In genomic region chr6:111631930-111632460, GRCh38 we compare ENCODE assay signal across 2 cellular contexts.
TF ChIP-seq lines count a peak whose summit lies in the region.

No MANE protein-coding gene starts in this region.

TF ChIP-seq in HEK293, 187 proteins besides CTCF, POLR2A, EP300 and RAD21 (continued from another document and continues in another):
- peak; percentile 53 for TF ChIP-seq ZFHX2 (tag by site-specific recombination; conservative IDR thresholded peaks at IDR 0.05)
- no peak for TF ChIP-seq ZNF837 (tag by site-specific recombination; IDR thresholded peaks at IDR 0.05)
- no peak for TF ChIP-seq ZNF792 (tag by site-specific recombination; IDR thresholded peaks at IDR 0.05)
- TF ChIP-seq BCL6B (tag by site-specific recombination; IDR thresholded peaks at IDR 0.05): no peak
- TF ChIP-seq ZNF239 (tag by site-specific recombination; IDR thresholded peaks at IDR 0.05): no peak
- peak; percentile 46; the same call in 1 of the 2 replicates for TF ChIP-seq GLIS1 (tag by site-specific recombination; IDR thresholded peaks at IDR 0.05)
- TF ChIP-seq BCL11A (tag by site-specific recombination; IDR thresholded peaks at IDR 0.05; ENCODE audit: low read depth): no peak
- no peak for TF ChIP-seq ZNF132 (tag by site-specific recombination; IDR thresholded peaks at IDR 0.05; ENCODE audit: borderline replicate concordance)
- peak; percentile 77 for TF ChIP-seq ZIC2 (tag by site-specific recombination; IDR thresholded peaks at IDR 0.05)
- no peak for TF ChIP-seq ZNF660 (tag by site-specific recombination; IDR thresholded peaks at IDR 0.05)
- no peak for TF ChIP-seq ZNF148 (tag by site-specific recombination; IDR thresholded peaks at IDR 0.05; ENCODE audit: borderline replicate concordance)
- TF ChIP-seq GLIS2 (tag by site-specific recombination; IDR thresholded peaks at IDR 0.05): no peak
- peak; percentile 80 for TF ChIP-seq ZNF600 (tag by site-specific recombination; IDR thresholded peaks at IDR 0.05)
- TF ChIP-seq ZNF24 (tag by site-specific recombination; IDR thresholded peaks at IDR 0.05): peak; percentile 49; the same call in 1 of the 2 replicates
- TF ChIP-seq ZEB2 (tag by site-specific recombination; IDR thresholded peaks at IDR 0.05): 0 out of 2 replicates have a peak, but pooled peaks have one; percentile 49
- no peak for TF ChIP-seq KLF8 (tag by site-specific recombination; IDR thresholded peaks at IDR 0.05)
- TF ChIP-seq ZNF174 (tag by site-specific recombination; IDR thresholded peaks at IDR 0.05): no peak
- no peak for TF ChIP-seq ZNF654 (tag by site-specific recombination; IDR thresholded peaks at IDR 0.05; ENCODE audit: low read depth)
- peak; percentile 36; the same call in 1 of the 2 replicates for TF ChIP-seq ZNF366 (tag by site-specific recombination; conservative IDR thresholded peaks at IDR 0.05)
- TF ChIP-seq AEBP2 (tag by site-specific recombination; IDR thresholded peaks at IDR 0.05; ENCODE audit: borderline replicate concordance): no peak
- TF ChIP-seq ZNF629 (tag by site-specific recombination; IDR thresholded peaks at IDR 0.05): no peak
- no peak for TF ChIP-seq ZBTB21 (tag by site-specific recombination; IDR thresholded peaks at IDR 0.05)
- TF ChIP-seq ZNF354C (tag by site-specific recombination; IDR thresholded peaks at IDR 0.05; ENCODE audit: borderline replicate concordance, low read depth): no peak
- TF ChIP-seq ZNF341 (tag by site-specific recombination; IDR thresholded peaks at IDR 0.05; ENCODE audit: low read depth): no peak
- TF ChIP-seq ZNF16 (tag by site-specific recombination; IDR thresholded peaks at IDR 0.05; ENCODE audit: low read depth): no peak
- TF ChIP-seq ZBTB8A (tag by site-specific recombination; IDR thresholded peaks at IDR 0.05): no peak
- no peak for TF ChIP-seq ZNF423 (tag by site-specific recombination; IDR thresholded peaks at IDR 0.05)
- no peak for TF ChIP-seq ZNF791 (tag by site-specific recombination; IDR thresholded peaks at IDR 0.05)
- TF ChIP-seq ZBTB49 (tag by site-specific recombination; IDR thresholded peaks at IDR 0.05; ENCODE audit: low read depth): no peak
- no peak for TF ChIP-seq OSR2 (tag by site-specific recombination; IDR thresholded peaks at IDR 0.05)
- no peak for TF ChIP-seq GFI1B (tag by site-specific recombination; IDR thresholded peaks at IDR 0.05)

TF ChIP-seq in K562, 482 proteins besides CTCF, POLR2A, EP300 and RAD21 (continued from another document):
- TF ChIP-seq PBX2 (CRISPR knock-in tag; IDR thresholded peaks at IDR 0.05; ENCODE audit: low read depth) (no peak), PBX2 (tag; conservative IDR thresholded peaks at IDR 0.05; ENCODE audit: low read depth) (peak; percentile 71), PKNOX1 (IDR thresholded peaks at IDR 0.05) (peak; percentile 72), KLF10 (CRISPR knock-in tag; IDR thresholded peaks at IDR 0.05) (no peak), MEIS2 (IDR thresholded peaks at IDR 0.05; ENCODE audit: partially characterized antibody) (peak; percentile 82), FOXJ2 (tag; IDR thresholded peaks at IDR 0.05) (no peak), ZNF436 (CRISPR knock-in tag; IDR thresholded peaks at IDR 0.05) (no peak), ZNF253 (CRISPR knock-in tag; conservative IDR thresholded peaks at IDR 0.05) (no peak), HMG20B (CRISPR knock-in tag; IDR thresholded peaks at IDR 0.05) (no peak)
